Comparison of ENCODE assay signal across 17 cellular contexts in genomic region chr11:76041208-76041607, GRCh38.
DNase-seq lines count a peak whose midpoint lies in the region; ATAC-seq and TF ChIP-seq lines count a peak whose summit lies in the region.
"Had no signal": no experiment of that assay in that cellular context is flagged by ENCODE, and none has a peak within 500 bp of the region (broad histone marks: within the 10 kb centered on the region; RNA-seq: fewer than 3 reads in every experiment).

No MANE protein-coding gene starts in this region.

- no peaks in the 10 kb centered on the region for H3K9me2 ChIP-seq in PC-3 (replicated peaks; ENCODE audit: low read length)
- H3K9me2 ChIP-seq: SK-N-SH had no signal

- no peaks in the 10 kb centered on the region for H3K27me3 ChIP-seq in PC-3 (ENCODE audit: low read length)
- H3K27me3 ChIP-seq in foreskin keratinocyte, result no peaks in the 10 kb centered on the region
- no peaks in the 10 kb centered on the region for H3K27me3 ChIP-seq in osteoblast (ENCODE audit: insufficient read depth, low read length)
- H3K27me3 ChIP-seq: Peyer's patch had no signal

- no peak overlapping the region for H3K4me3 ChIP-seq in PC-3 (ENCODE audit: low read length)
- no peak overlapping the region for H3K4me3 ChIP-seq in osteoblast (ENCODE audit: insufficient read depth, low read length)
- H3K4me3 ChIP-seq: Peyer's patch had no signal

- TF ChIP-seq CTCF in PC-3 (conservative IDR thresholded peaks at IDR 0.05; ENCODE audit: low read depth, low read length) (peak; percentile 34), foreskin keratinocyte (conservative IDR thresholded peaks at IDR 0.05) (peak; percentile 20), osteoblast (IDR thresholded peaks at IDR 0.05; ENCODE audit: extremely low read depth, low read depth, low read length) (no peak)

- H3K27ac ChIP-seq in PC-3 (ENCODE audit: low read length) (no peak overlapping the region), foreskin keratinocyte (no peak overlapping the region), osteoblast (ENCODE audit: low read depth, low read length) (no peak overlapping the region)
- H3K27ac ChIP-seq: Peyer's patch had no signal

- DNase-seq in NCI-H82 (lab: John Stamatoyannopoulos, UW) (peak; percentile 18), NCI-H82 treated with DMSO at 0.1 percent for 48 hours (lab: John Stamatoyannopoulos, UW; ENCODE audit: unreplicated experiment) (no peak), PC-3 (no peak), foreskin keratinocyte (no peak), osteoblast (ENCODE audit: insufficient read length, low spot score, missing footprints) (no peak), superior temporal gyrus (ENCODE audit: extremely low spot score) (no peak)
- DNase-seq in activated CD4-positive, alpha-beta T cell treated with anti-CD3 and anti-CD28 coated beads for 1 hour, result no peak
- DNase-seq: C1 segment of cervical spinal cord, DMS 273 treated with DMSO at 0.1 percent for 48 hours, HCEC 1CT, MV-4-11, NCI-H1436, NCI-H2081 treated with DMSO at 0.1 percent for 48 hours, NCI-H226, Peyer's patch, SK-N-SH had no signal

- H4K20me1 ChIP-seq in PC-3 (ENCODE audit: low read length), result no peaks in the 10 kb centered on the region
- no peaks in the 10 kb centered on the region for H4K20me1 ChIP-seq in osteoblast (ENCODE audit: insufficient read depth, low read length)

- BruUV-seq in PC-3 (replicated peaks; lab: Mats Ljungman, UMichigan), result no TSS peak

- H2AFZ ChIP-seq in PC-3 (ENCODE audit: low read length), result no peak overlapping the region
- no peak overlapping the region for H2AFZ ChIP-seq in osteoblast (ENCODE audit: low read length)

- no peak overlapping the region for H3K4me2 ChIP-seq in PC-3 (ENCODE audit: low read length)
- no peak overlapping the region for H3K4me2 ChIP-seq in osteoblast (ENCODE audit: insufficient read depth, low read length)
- H3K4me2 ChIP-seq: SK-N-SH had no signal

- H3K9me3 ChIP-seq in PC-3 (ENCODE audit: low read length) (no peaks in the 10 kb centered on the region), osteoblast (ENCODE audit: low read depth, low read length) (no peaks in the 10 kb centered on the region)
- H3K9me3 ChIP-seq: Peyer's patch, SK-N-SH had no signal

- H3K9ac ChIP-seq in PC-3 (ENCODE audit: low read length), result no peak overlapping the region
- H3K9ac ChIP-seq: SK-N-SH had no signal

- POLR2A ChIA-PET in PC-3 (lab: Charles Lee; ENCODE audit: unreplicated experiment), result no interaction called here

- CTCF ChIA-PET in PC-3 (lab: Charles Lee), result no interaction called here

- H3K4me1 ChIP-seq in PC-3 (ENCODE audit: insufficient read depth, low read length) (peaks cover 15% of the 10 kb centered on the region; the same call in 1 of the 2 replicates), foreskin keratinocyte (peaks cover 4% of the 10 kb centered on the region), osteoblast (ENCODE audit: insufficient read depth, low read length) (peaks cover 4% of the 10 kb centered on the region)
- H3K4me1 ChIP-seq: Peyer's patch had no signal

- intact Hi-C loops in PC-3 (cut with micrococcal nuclease), result no loop called here

- ATAC-seq in PC-3 (no peak; the same call in 1 of the 2 replicates), foreskin keratinocyte (no peak), GM21447 (IDR thresholded peaks at IDR 0.05; ENCODE audit: unreplicated experiment) (no peak)

- no peaks in the 10 kb centered on the region for H3K79me2 ChIP-seq in PC-3 (ENCODE audit: low read length)
- no peaks in the 10 kb centered on the region for H3K79me2 ChIP-seq in osteoblast (ENCODE audit: insufficient read depth, low read length)

- no peaks in the 10 kb centered on the region for H3F3A ChIP-seq in PC-3 (ENCODE audit: low read length, unreplicated experiment)

- H3K36me3 ChIP-seq in PC-3 (ENCODE audit: low read depth, low read length) (no peaks in the 10 kb centered on the region), osteoblast (ENCODE audit: insufficient read depth, low read length) (no peaks in the 10 kb centered on the region)
- H3K36me3 ChIP-seq: Peyer's patch had no signal
